1 cellular context compared by ENCODE assay signal in the genomic region with DNA sequence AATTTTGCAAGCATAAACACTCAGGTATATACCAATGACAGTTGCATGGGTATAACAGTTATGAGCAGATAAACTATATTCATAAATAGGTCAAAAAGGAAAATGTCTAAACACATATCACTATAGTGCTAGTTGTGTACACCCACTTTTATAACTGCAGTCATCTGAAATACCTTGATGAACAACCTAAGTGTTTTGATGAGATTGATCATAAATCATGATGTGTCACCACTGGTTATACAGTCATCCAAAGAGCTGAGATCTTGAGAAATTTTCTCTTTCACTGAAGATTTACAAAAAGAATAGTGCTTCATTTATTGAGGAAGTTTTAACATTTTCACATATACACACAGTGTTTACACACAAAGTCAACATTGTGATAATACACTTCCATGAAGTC.
TF ChIP-seq lines count a peak whose summit lies in the region.

No MANE protein-coding gene starts in this region.

TF ChIP-seq in K562, 482 proteins besides CTCF, POLR2A, EP300 and RAD21 (continued from another document):
- TF ChIP-seq, protein P1, sequence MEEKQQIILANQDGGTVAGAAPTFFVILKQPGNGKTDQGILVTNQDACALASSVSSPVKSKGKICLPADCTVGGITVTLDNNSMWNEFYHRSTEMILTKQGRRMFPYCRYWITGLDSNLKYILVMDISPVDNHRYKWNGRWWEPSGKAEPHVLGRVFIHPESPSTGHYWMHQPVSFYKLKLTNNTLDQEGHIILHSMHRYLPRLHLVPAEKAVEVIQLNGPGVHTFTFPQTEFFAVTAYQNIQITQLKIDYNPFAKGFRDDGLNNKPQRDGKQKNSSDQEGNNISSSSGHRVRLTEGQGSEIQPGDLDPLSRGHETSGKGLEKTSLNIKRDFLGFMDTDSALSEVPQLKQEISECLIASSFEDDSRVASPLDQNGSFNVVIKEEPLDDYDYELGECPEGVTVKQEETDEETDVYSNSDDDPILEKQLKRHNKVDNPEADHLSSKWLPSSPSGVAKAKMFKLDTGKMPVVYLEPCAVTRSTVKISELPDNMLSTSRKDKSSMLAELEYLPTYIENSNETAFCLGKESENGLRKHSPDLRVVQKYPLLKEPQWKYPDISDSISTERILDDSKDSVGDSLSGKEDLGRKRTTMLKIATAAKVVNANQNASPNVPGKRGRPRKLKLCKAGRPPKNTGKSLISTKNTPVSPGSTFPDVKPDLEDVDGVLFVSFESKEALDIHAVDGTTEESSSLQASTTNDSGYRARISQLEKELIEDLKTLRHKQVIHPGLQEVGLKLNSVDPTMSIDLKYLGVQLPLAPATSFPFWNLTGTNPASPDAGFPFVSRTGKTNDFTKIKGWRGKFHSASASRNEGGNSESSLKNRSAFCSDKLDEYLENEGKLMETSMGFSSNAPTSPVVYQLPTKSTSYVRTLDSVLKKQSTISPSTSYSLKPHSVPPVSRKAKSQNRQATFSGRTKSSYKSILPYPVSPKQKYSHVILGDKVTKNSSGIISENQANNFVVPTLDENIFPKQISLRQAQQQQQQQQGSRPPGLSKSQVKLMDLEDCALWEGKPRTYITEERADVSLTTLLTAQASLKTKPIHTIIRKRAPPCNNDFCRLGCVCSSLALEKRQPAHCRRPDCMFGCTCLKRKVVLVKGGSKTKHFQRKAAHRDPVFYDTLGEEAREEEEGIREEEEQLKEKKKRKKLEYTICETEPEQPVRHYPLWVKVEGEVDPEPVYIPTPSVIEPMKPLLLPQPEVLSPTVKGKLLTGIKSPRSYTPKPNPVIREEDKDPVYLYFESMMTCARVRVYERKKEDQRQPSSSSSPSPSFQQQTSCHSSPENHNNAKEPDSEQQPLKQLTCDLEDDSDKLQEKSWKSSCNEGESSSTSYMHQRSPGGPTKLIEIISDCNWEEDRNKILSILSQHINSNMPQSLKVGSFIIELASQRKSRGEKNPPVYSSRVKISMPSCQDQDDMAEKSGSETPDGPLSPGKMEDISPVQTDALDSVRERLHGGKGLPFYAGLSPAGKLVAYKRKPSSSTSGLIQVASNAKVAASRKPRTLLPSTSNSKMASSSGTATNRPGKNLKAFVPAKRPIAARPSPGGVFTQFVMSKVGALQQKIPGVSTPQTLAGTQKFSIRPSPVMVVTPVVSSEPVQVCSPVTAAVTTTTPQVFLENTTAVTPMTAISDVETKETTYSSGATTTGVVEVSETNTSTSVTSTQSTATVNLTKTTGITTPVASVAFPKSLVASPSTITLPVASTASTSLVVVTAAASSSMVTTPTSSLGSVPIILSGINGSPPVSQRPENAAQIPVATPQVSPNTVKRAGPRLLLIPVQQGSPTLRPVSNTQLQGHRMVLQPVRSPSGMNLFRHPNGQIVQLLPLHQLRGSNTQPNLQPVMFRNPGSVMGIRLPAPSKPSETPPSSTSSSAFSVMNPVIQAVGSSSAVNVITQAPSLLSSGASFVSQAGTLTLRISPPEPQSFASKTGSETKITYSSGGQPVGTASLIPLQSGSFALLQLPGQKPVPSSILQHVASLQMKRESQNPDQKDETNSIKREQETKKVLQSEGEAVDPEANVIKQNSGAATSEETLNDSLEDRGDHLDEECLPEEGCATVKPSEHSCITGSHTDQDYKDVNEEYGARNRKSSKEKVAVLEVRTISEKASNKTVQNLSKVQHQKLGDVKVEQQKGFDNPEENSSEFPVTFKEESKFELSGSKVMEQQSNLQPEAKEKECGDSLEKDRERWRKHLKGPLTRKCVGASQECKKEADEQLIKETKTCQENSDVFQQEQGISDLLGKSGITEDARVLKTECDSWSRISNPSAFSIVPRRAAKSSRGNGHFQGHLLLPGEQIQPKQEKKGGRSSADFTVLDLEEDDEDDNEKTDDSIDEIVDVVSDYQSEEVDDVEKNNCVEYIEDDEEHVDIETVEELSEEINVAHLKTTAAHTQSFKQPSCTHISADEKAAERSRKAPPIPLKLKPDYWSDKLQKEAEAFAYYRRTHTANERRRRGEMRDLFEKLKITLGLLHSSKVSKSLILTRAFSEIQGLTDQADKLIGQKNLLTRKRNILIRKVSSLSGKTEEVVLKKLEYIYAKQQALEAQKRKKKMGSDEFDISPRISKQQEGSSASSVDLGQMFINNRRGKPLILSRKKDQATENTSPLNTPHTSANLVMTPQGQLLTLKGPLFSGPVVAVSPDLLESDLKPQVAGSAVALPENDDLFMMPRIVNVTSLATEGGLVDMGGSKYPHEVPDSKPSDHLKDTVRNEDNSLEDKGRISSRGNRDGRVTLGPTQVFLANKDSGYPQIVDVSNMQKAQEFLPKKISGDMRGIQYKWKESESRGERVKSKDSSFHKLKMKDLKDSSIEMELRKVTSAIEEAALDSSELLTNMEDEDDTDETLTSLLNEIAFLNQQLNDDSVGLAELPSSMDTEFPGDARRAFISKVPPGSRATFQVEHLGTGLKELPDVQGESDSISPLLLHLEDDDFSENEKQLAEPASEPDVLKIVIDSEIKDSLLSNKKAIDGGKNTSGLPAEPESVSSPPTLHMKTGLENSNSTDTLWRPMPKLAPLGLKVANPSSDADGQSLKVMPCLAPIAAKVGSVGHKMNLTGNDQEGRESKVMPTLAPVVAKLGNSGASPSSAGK (IDR thresholded peaks at IDR 0.05), result no peak
- TF ChIP-seq MEIS2 (IDR thresholded peaks at IDR 0.05; ENCODE audit: partially characterized antibody) (peak; percentile 54), PBX2 (CRISPR knock-in tag; IDR thresholded peaks at IDR 0.05; ENCODE audit: low read depth) (no peak), PBX2 (tag; conservative IDR thresholded peaks at IDR 0.05; ENCODE audit: low read depth) (0 out of 2 replicates have a peak, but pooled peaks have one; percentile 32), CCNT2 (IDR thresholded peaks at IDR 0.05; ENCODE audit: borderline replicate concordance, extremely low read depth, insufficient read length, low read depth, low read length) (no peak)
TF ChIP-seq in K562: peak in this region for 3.
